8 cellular contexts compared by ENCODE assay signal in genomic region chr3:134449277-134449676, GRCh38. TPM values are rescaled to one million over a fixed set of nuclear protein-coding genes. Genes with fewer than 3 reads are reported as not detected.
DNase-seq lines count a peak whose midpoint lies in the region; ATAC-seq and TF ChIP-seq lines count a peak whose summit lies in the region.

No MANE protein-coding gene starts in this region.

- peak in 1 of 2 donors; percentile 37 for ATAC-seq in upper lobe of left lung (ENCODE audit: low FRiP score in 2 of 2)
- ATAC-seq in activated T-cell treated with anti-CD3 and anti-CD28 coated beads, Interleukin-2, amount 50 U/mL, for 4 hours = no peak

- peak overlapping the region; percentile 10 for H3K9ac ChIP-seq in adipocyte (ENCODE audit: low read length)

- H3K36me3 ChIP-seq in adipocyte (ENCODE audit: control insufficient read depth, insufficient read depth, low read length, severe bottlenecking) (no peaks in the 10 kb centered on the region), upper lobe of left lung (no peaks in the 10 kb centered on the region)

- H3K27me3 ChIP-seq in adipocyte (replicated peaks; ENCODE audit: control insufficient read depth, insufficient read depth, low read length) (no peaks in the 10 kb centered on the region), upper lobe of left lung (no peaks in the 10 kb centered on the region)

- H3K9me3 ChIP-seq in adipocyte (ENCODE audit: control insufficient read depth, low read length) (no peaks in the 10 kb centered on the region), upper lobe of left lung (no peaks in the 10 kb centered on the region)

- no peak for TF ChIP-seq EP300 in upper lobe of left lung (IDR thresholded peaks at IDR 0.05)

- H3K4me3 ChIP-seq in adipocyte (ENCODE audit: low read length) (no peak overlapping the region), upper lobe of left lung (no peak overlapping the region)

- H3K36me3 Mint-ChIP-seq in activated T-cell treated with anti-CD3 and anti-CD28 coated beads, Interleukin-2, amount 50 U/mL, for 4 hours (ENCODE audit: insufficient read depth) = peaks cover 6% of the 10 kb centered on the region

- TF ChIP-seq POLR2A in upper lobe of left lung (IDR thresholded peaks at IDR 0.05) = no peak

- H3K4me1 Mint-ChIP-seq in activated T-cell treated with anti-CD3 and anti-CD28 coated beads, Interleukin-2, amount 50 U/mL, for 4 hours (ENCODE audit: low read depth) = no peaks in the 10 kb centered on the region

- TF ChIP-seq CTCF in upper lobe of left lung (IDR thresholded peaks at IDR 0.05) = peak in 4 of 6 experiments; percentile 10 to 38 (median 30)

- 66 to 71% methylated on average over 2 of the region's 2 CpGs for WGBS in upper lobe of left lung, 2 donors

- peaks cover 25% of the 10 kb centered on the region for H3K27me3 Mint-ChIP-seq in activated T-cell treated with anti-CD3 and anti-CD28 coated beads, Interleukin-2, amount 50 U/mL, for 4 hours (ENCODE audit: low read depth)

- H3K9me3 Mint-ChIP-seq in activated T-cell treated with anti-CD3 and anti-CD28 coated beads, Interleukin-2, amount 50 U/mL, for 4 hours = peaks cover 16% of the 10 kb centered on the region

- no peak overlapping the region for H3K27ac ChIP-seq in upper lobe of left lung

- H3K4me3 Mint-ChIP-seq in activated T-cell treated with anti-CD3 and anti-CD28 coated beads, Interleukin-2, amount 50 U/mL, for 4 hours = no peak overlapping the region

- H3K4me1 ChIP-seq in adipocyte (ENCODE audit: control insufficient read depth, insufficient read depth, low read length) (peaks cover 43% of the 10 kb centered on the region), upper lobe of left lung (peaks cover 7 to 37% (median 18%) of the 10 kb centered on the region in 4 donors)

- peak; percentile 47 for DNase-seq in AG20443 (ENCODE audit: low spot score)
- DNase-seq in HCEC 1CT = peak; percentile 46
- peak; percentile 53 for DNase-seq in adipocyte (ENCODE audit: low read depth)
- peak; percentile 30 for DNase-seq in iPS DF 19.7 (ENCODE audit: low read depth, low spot score)
- peak in 1 of 2 donors; percentile 29 for DNase-seq in upper lobe of left lung
- no peak for DNase-seq in activated T-cell treated with anti-CD3 and anti-CD28 coated beads, Interleukin-2, amount 50 U/mL, for 4 hours
- no peak for DNase-seq in NCI-H510A treated with DMSO at 0.1 percent for 48 hours (lab: John Stamatoyannopoulos, UW)
- no peak for DNase-seq in Kasumi-1 (lab: John Stamatoyannopoulos, UW)

RNA-seq across cellular contexts. Expression of gene ANAPC13, which starts 36.5 kb away (rescaled TPM):
- total RNA-seq in upper lobe of left lung = 10 to 100 TPM; 37.3 to 59.4 (median 50.3) TPM
- 10 to 100 TPM; 44.1 to 47.6 (median 47.1) TPM for total RNA-seq in activated T-cell treated with anti-CD3 and anti-CD28 coated beads, Interleukin-2, amount 50 U/mL, for 4 hours

RNA-seq across cellular contexts. Expression of gene CEP63, which starts 36.6 kb away (rescaled TPM):
- total RNA-seq in upper lobe of left lung = 10 to 100 TPM; 13.8 to 44.0 (median 20.6) TPM
- 10 to 100 TPM; 15.6 to 18.3 (median 17.6) TPM for total RNA-seq in activated T-cell treated with anti-CD3 and anti-CD28 coated beads, Interleukin-2, amount 50 U/mL, for 4 hours

Comparison
In these comparisons a context has a peak if more than half of its experiments do, and no peak if none do; other contexts are left out.
1. DNase-seq: peak in AG20443 (single experiment), HCEC 1CT (single experiment), adipocyte (single experiment) and iPS DF 19.7 (single experiment); none in activated T-cell treated with anti-CD3 and anti-CD28 coated beads, Interleukin-2, amount 50 U/mL, for 4 hours (single experiment), NCI-H510A treated with DMSO at 0.1 percent for 48 hours (single experiment) and Kasumi-1 (0 of 2).